In the genomic region with DNA sequence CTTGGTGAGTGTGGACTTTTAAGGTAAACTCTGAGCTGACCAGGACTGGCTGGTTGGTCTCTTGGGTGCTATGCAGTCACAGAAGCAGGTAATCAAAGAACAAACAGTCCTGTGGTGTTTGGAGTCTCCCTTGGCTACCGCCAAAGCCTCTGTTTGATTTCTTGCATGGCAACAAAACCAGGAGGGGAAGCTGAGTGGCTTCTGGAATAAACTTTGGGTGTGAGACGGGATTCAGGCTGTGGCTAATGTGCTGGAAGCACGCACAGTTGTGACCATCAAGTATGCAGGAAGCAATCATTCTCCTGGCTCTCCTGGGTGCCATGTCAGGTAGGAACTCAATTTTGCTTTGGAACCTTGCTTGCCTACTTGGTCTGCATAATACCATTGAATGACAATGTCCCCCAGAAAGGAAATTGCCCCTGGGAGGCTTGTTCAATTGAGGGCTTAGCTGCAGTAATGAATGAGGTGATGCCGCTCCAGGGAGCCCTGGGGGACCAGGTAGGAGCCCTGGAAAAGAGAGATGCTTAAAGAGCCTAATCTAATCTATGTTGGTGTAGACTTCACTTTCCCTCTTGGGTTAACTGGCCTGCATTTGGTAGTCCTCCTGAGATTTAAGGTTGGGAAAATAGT, we compare ENCODE assay signal across 14 cellular contexts. TPM values are rescaled to one million over a fixed set of nuclear protein-coding genes. Genes with fewer than 3 reads are reported as not detected.
A peak's percentile ranks its signal among the peaks of the same experiment; 100 is the strongest.
DNase-seq lines count a peak whose midpoint lies in the region; ATAC-seq and TF ChIP-seq lines count a peak whose summit lies in the region.
"Had no signal": no experiment of that assay in that cellular context is flagged by ENCODE, and none has a peak within 500 bp of the region (broad histone marks: within the 10 kb centered on the region; RNA-seq: fewer than 3 reads in every experiment).

A gene with protein sequence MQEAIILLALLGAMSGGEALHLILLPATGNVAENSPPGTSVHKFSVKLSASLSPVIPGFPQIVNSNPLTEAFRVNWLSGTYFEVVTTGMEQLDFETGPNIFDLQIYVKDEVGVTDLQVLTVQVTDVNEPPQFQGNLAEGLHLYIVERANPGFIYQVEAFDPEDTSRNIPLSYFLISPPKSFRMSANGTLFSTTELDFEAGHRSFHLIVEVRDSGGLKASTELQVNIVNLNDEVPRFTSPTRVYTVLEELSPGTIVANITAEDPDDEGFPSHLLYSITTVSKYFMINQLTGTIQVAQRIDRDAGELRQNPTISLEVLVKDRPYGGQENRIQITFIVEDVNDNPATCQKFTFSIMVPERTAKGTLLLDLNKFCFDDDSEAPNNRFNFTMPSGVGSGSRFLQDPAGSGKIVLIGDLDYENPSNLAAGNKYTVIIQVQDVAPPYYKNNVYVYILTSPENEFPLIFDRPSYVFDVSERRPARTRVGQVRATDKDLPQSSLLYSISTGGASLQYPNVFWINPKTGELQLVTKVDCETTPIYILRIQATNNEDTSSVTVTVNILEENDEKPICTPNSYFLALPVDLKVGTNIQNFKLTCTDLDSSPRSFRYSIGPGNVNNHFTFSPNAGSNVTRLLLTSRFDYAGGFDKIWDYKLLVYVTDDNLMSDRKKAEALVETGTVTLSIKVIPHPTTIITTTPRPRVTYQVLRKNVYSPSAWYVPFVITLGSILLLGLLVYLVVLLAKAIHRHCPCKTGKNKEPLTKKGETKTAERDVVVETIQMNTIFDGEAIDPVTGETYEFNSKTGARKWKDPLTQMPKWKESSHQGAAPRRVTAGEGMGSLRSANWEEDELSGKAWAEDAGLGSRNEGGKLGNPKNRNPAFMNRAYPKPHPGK (plus strand): TSS at position 227 of the 630 bp plus-strand sequence. CDS start 55 bp downstream, at position 282.

- no TSS peak for BruUV-seq in PC-3 (replicated peaks; lab: Mats Ljungman, UMichigan)

- H3F3A ChIP-seq in PC-3 (ENCODE audit: low read length, unreplicated experiment): no peaks in the 10 kb centered on the region

- POLR2A ChIA-PET in PC-3 (lab: Charles Lee; ENCODE audit: unreplicated experiment): no interaction called here
- POLR2A ChIA-PET in CD4-positive, alpha-beta memory T cell (lab: Charles Lee; ENCODE audit: partially characterized antibody): no interaction called here

- H3K36me3 ChIP-seq in PC-3 (ENCODE audit: low read depth, low read length) (no peaks in the 10 kb centered on the region), suprapubic skin (no peaks in the 10 kb centered on the region), adrenal gland (replicated peaks in 1 of 2) (no peaks in the 10 kb centered on the region)
- H3K36me3 ChIP-seq in CD4-positive, alpha-beta memory T cell (ENCODE audit: insufficient read depth, low read length): no peaks in the 10 kb centered on the region

- ATAC-seq in PC-3 (peak; percentile 38; the same call in 1 of the 2 replicates), left colon (no peak)
- ATAC-seq: activated T-cell treated with anti-CD3 and anti-CD28 coated beads, Interleukin-2, amount 50 U/mL, for 4 hours had no signal

- H3K27me3 Mint-ChIP-seq in CD4-positive, alpha-beta memory T cell: no peaks in the 10 kb centered on the region

- TF ChIP-seq CTCF in PC-3 (conservative IDR thresholded peaks at IDR 0.05; ENCODE audit: low read depth, low read length) (no peak), suprapubic skin (IDR thresholded peaks at IDR 0.05) (no peak), adrenal gland (IDR thresholded peaks at IDR 0.05) (no peak)

- no peak within 1 kb of the TSS for H2AFZ ChIP-seq in PC-3 (ENCODE audit: low read length)

- H3K4me3 ChIP-seq in PC-3 (ENCODE audit: low read length) (no peak within 1 kb of the TSS), suprapubic skin (no peak within 1 kb of the TSS), adrenal gland (no peak within 1 kb of the TSS)
- no peak within 1 kb of the TSS for H3K4me3 ChIP-seq in CD4-positive, alpha-beta memory T cell (ENCODE audit: low read length in 2 of 2)
- H3K4me3 ChIP-seq: A549 had no signal

- no peaks in the 10 kb centered on the region for H3K79me2 ChIP-seq in PC-3 (ENCODE audit: low read length)

- H3K4me3 Mint-ChIP-seq in CD4-positive, alpha-beta memory T cell: no peak within 1 kb of the TSS
- H3K4me3 Mint-ChIP-seq: activated T-cell treated with anti-CD3 and anti-CD28 coated beads, Interleukin-2, amount 50 U/mL, for 4 hours; neural crest cell had no signal

- H3K9ac ChIP-seq in PC-3 (ENCODE audit: low read length): no peak within 1 kb of the TSS

- intact Hi-C loops in PC-3 (cut with micrococcal nuclease) (no loop called here), left colon (cut with DNase I, micrococcal nuclease) (no loop called here), adrenal gland (cut with DNase I) (no loop called here)
- intact Hi-C loops in CD4-positive, alpha-beta memory T cell (cut with micrococcal nuclease): no loop called here

- no peaks in the 10 kb centered on the region for H3K4me1 Mint-ChIP-seq in CD4-positive, alpha-beta memory T cell
- H3K4me1 Mint-ChIP-seq: neural crest cell had no signal

- no peaks in the 10 kb centered on the region for H4K20me1 ChIP-seq in PC-3 (ENCODE audit: low read length)

- H3K4me2 ChIP-seq in PC-3 (ENCODE audit: low read length): no peak within 1 kb of the TSS
- H3K4me2 ChIP-seq: A549 had no signal

- peak; percentile 29 for TF ChIP-seq EP300 in suprapubic skin (IDR thresholded peaks at IDR 0.05)

- CTCF ChIA-PET in PC-3 (lab: Charles Lee): no interaction called here
- CTCF ChIA-PET in CD4-positive, alpha-beta memory T cell (lab: Charles Lee; ENCODE audit: partially characterized antibody): interaction anchor here (1.0 to 1.5 kb wide), 2 partner anchors 79 to 202 kb away, joined by 3 read pairs; no protein-coding TSS in a partner anchor

- no peaks in the 10 kb centered on the region for H3K4me1 ChIP-seq in PC-3 (ENCODE audit: insufficient read depth, low read length)
- no peaks in the 10 kb centered on the region for H3K4me1 ChIP-seq in suprapubic skin
- H3K4me1 ChIP-seq in CD4-positive, alpha-beta memory T cell (ENCODE audit: insufficient read depth, low read length): no peaks in the 10 kb centered on the region
- H3K4me1 ChIP-seq in adrenal gland (replicated peaks in 1 of 2): no peaks in the 10 kb centered on the region
- H3K4me1 ChIP-seq: A549 had no signal

- H3K9me2 ChIP-seq in PC-3 (replicated peaks; ENCODE audit: low read length): no peaks in the 10 kb centered on the region

- TF ChIP-seq POLR2A in suprapubic skin (IDR thresholded peaks at IDR 0.05) (no peak), adrenal gland (IDR thresholded peaks at IDR 0.05) (no peak)

- DNase-seq in NCI-H510A treated with DMSO at 0.1 percent for 48 hours (lab: John Stamatoyannopoulos, UW): peak; percentile 20
- no peak for DNase-seq in NCI-H510A (lab: John Stamatoyannopoulos, UW)
- DNase-seq in PC-3: no peak
- DNase-seq in left colon: no peak
- DNase-seq in suprapubic skin (ENCODE audit: low spot score in 2 of 2): no peak
- no peak for DNase-seq in H4 (ENCODE audit: low spot score)
- no peak for DNase-seq in CD4-positive, alpha-beta memory T cell
- no peak for DNase-seq in adrenal gland
- DNase-seq: activated T-cell treated with anti-CD3 and anti-CD28 coated beads, Interleukin-2, amount 50 U/mL, for 4 hours; foreskin melanocyte; IMR-90; kidney had no signal

- H3K27me3 ChIP-seq in PC-3 (ENCODE audit: low read length) (no peaks in the 10 kb centered on the region), suprapubic skin (no peaks in the 10 kb centered on the region), adrenal gland (no peaks in the 10 kb centered on the region)
- no peaks in the 10 kb centered on the region for H3K27me3 ChIP-seq in CD4-positive, alpha-beta memory T cell (ENCODE audit: insufficient read depth, low read length)

- H3K36me3 Mint-ChIP-seq in CD4-positive, alpha-beta memory T cell: no peaks in the 10 kb centered on the region

- peak within 1 kb of the TSS in 1 of 7 donors; percentile 71 for H3K27ac Mint-ChIP-seq in CD4-positive, alpha-beta memory T cell

- no peaks in the 10 kb centered on the region for H3K9me3 ChIP-seq in PC-3 (ENCODE audit: low read length)
- no peaks in the 10 kb centered on the region for H3K9me3 ChIP-seq in suprapubic skin
- no peaks in the 10 kb centered on the region for H3K9me3 ChIP-seq in CD4-positive, alpha-beta memory T cell (ENCODE audit: control insufficient read depth in 1 of 2, low read length in 2 of 2)
- no peaks in the 10 kb centered on the region for H3K9me3 ChIP-seq in adrenal gland (replicated peaks in 1 of 3)
- H3K9me3 ChIP-seq: A549 had no signal

- H3K27ac ChIP-seq in PC-3 (ENCODE audit: low read length) (no peak within 1 kb of the TSS), suprapubic skin (no peak within 1 kb of the TSS), adrenal gland (no peak within 1 kb of the TSS)
- H3K27ac ChIP-seq in CD4-positive, alpha-beta memory T cell (ENCODE audit: low read depth, low read length): no peak within 1 kb of the TSS
- H3K27ac ChIP-seq: A549 had no signal

- no peaks in the 10 kb centered on the region for H3K9me3 Mint-ChIP-seq in CD4-positive, alpha-beta memory T cell
- H3K9me3 Mint-ChIP-seq: activated T-cell treated with anti-CD3 and anti-CD28 coated beads, Interleukin-2, amount 50 U/mL, for 4 hours had no signal

- 83% methylated on average over 4 of the region's 4 CpGs for WGBS in suprapubic skin
- 88 to 93% (median 89%) methylated on average over 4 of the region's 4 CpGs for WGBS in adrenal gland, 4 donors

RNA-seq across cellular contexts. Expression of the gene that starts here (rescaled TPM):
- total RNA-seq in PC-3 (2014; rRNA removed) (5.9 and 9.8 TPM in 2 replicates), left colon (10 to 100 TPM; 10.0 to 20.3 TPM), suprapubic skin (1 to 10 TPM; 1.3 to 6.5 (median 2.7) TPM), adrenal gland (1 to 10 TPM in 7 of 8 donors, under 1 TPM in 1; 0.66 to 2.7 (median 2.0) TPM)
- total RNA-seq in H4 (2014; rRNA removed; shearing (Covaris generic)): 0.58 and 1.7 TPM in 2 replicates
- total RNA-seq in CD4-positive, alpha-beta memory T cell: 10 to 100 TPM; 11.3 to 12.1 TPM
- polyA plus RNA-seq in CD4-positive, alpha-beta memory T cell: 1 to 10 TPM; 1.3 to 2.1 TPM
- 1 to 10 TPM in 2 of 3 donors, under 1 TPM in 1; 0.79 to 4.3 (median 2.9) TPM for polyA plus RNA-seq in adrenal gland
